ENCODE assay signal across 1 cellular context in the genomic region with DNA sequence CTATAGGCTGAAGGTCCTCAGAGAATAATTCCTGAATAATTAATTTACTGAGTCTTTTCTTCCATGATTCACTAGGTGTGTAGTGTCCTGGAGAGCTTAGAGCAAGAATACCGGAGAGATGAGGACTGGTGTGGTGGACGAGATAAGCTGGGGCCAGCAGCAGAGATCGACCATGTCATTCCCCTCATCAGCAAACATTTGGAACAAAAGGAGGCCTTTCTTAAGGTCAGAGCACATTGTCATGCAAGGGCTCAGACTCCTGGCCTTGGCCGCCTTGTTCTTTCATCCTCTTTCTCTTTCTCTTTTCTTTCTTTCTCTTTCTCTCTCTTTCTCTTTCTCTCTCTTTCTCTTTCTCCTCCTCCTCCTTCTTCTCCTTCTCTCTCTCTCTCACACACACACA.
TF ChIP-seq lines count a peak whose summit lies in the region.

No MANE protein-coding gene starts in this region.

TF ChIP-seq in GM23338, 12 proteins besides CTCF, POLR2A, EP300 and RAD21 (continued from another document):
- TF ChIP-seq, protein P1, sequence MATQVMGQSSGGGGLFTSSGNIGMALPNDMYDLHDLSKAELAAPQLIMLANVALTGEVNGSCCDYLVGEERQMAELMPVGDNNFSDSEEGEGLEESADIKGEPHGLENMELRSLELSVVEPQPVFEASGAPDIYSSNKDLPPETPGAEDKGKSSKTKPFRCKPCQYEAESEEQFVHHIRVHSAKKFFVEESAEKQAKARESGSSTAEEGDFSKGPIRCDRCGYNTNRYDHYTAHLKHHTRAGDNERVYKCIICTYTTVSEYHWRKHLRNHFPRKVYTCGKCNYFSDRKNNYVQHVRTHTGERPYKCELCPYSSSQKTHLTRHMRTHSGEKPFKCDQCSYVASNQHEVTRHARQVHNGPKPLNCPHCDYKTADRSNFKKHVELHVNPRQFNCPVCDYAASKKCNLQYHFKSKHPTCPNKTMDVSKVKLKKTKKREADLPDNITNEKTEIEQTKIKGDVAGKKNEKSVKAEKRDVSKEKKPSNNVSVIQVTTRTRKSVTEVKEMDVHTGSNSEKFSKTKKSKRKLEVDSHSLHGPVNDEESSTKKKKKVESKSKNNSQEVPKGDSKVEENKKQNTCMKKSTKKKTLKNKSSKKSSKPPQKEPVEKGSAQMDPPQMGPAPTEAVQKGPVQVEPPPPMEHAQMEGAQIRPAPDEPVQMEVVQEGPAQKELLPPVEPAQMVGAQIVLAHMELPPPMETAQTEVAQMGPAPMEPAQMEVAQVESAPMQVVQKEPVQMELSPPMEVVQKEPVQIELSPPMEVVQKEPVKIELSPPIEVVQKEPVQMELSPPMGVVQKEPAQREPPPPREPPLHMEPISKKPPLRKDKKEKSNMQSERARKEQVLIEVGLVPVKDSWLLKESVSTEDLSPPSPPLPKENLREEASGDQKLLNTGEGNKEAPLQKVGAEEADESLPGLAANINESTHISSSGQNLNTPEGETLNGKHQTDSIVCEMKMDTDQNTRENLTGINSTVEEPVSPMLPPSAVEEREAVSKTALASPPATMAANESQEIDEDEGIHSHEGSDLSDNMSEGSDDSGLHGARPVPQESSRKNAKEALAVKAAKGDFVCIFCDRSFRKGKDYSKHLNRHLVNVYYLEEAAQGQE (IDR thresholded peaks at IDR 0.05; ENCODE audit: unreplicated experiment), result no peak
- TF ChIP-seq, protein P2, sequence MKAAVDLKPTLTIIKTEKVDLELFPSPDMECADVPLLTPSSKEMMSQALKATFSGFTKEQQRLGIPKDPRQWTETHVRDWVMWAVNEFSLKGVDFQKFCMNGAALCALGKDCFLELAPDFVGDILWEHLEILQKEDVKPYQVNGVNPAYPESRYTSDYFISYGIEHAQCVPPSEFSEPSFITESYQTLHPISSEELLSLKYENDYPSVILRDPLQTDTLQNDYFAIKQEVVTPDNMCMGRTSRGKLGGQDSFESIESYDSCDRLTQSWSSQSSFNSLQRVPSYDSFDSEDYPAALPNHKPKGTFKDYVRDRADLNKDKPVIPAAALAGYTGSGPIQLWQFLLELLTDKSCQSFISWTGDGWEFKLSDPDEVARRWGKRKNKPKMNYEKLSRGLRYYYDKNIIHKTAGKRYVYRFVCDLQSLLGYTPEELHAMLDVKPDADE (IDR thresholded peaks at IDR 0.05), result no peak
- TF ChIP-seq JUNB (IDR thresholded peaks at IDR 0.05; ENCODE audit: unreplicated experiment), result no peak
